ENCODE assay signal across 9 cellular contexts in genomic region chr7:95772298-95772770, GRCh38. TPM values are rescaled to one million over a fixed set of nuclear protein-coding genes. Genes with fewer than 3 reads are reported as not detected.
DNase-seq lines count a peak whose midpoint lies in the region; ATAC-seq, FAIRE-seq and TF ChIP-seq lines count a peak whose summit lies in the region.
"Had no signal": no experiment of that assay in that cellular context is flagged by ENCODE, and none has a peak within 500 bp of the region (broad histone marks: within the 10 kb centered on the region; RNA-seq: fewer than 3 reads in every experiment).

TSS of gene DYNC1I1 (plus strand) at chr7:95772554. CDS start at chr7:95804730, 32,176 bp downstream.

- no peak within 1 kb of the TSS for H3K27ac ChIP-seq in brain microvascular endothelial cell

- no peak for TF ChIP-seq CTCF in brain microvascular endothelial cell (IDR thresholded peaks at IDR 0.05; ENCODE audit: low read depth, low read length, missing control alignments)

- ATAC-seq in GM21737 (IDR thresholded peaks at IDR 0.05; ENCODE audit: unreplicated experiment) (peak; percentile 93), sciatic nerve (peak; percentile 90)

- in situ Hi-C loops in G401 (cut with HindIII; ENCODE audit: low sequenced_read_pairs) = no loop called here
- in situ Hi-C loops in brain microvascular endothelial cell (cut with HindIII; ENCODE audit: low pct_ligation_motif_present, low sequenced_read_pairs) = no loop called here

- no peaks in the 10 kb centered on the region for H3K36me3 ChIP-seq in brain microvascular endothelial cell (replicated peaks)

- H3K27me3 ChIP-seq in brain microvascular endothelial cell (replicated peaks) = no peaks in the 10 kb centered on the region

- no peaks in the 10 kb centered on the region for H3K9me3 ChIP-seq in iPS-18c (ENCODE audit: control insufficient read depth, insufficient read depth, low read length)

- intact Hi-C loops in sciatic nerve (cut with DNase I) = no loop called here

- no peak for FAIRE-seq in RCC 7860 (lab: Jason Lieb, UNC)
- FAIRE-seq: colon had no signal

- DNase-seq in G401 (ENCODE audit: low spot score) (peak; percentile 72), HuH-7 (ENCODE audit: low spot score) (peak; percentile 80), RCC 7860 (ENCODE audit: low spot score) (peak; percentile 75), brain microvascular endothelial cell (peak; percentile 49), sciatic nerve (ENCODE audit: low spot score) (peak; percentile 77), NK-92 (lab: John Stamatoyannopoulos, UW; ENCODE audit: unreplicated experiment) (no peak)

- peak within 1 kb of the TSS; percentile 69 for H3K4me3 ChIP-seq in brain microvascular endothelial cell (ENCODE audit: low read depth, low read length)
- peak within 1 kb of the TSS; percentile 76 for H3K4me3 ChIP-seq in iPS-18c (ENCODE audit: insufficient read depth, low read depth, low read length)

RNA-seq across cellular contexts. Expression of gene DYNC1I1, which starts in this region (rescaled TPM):
- total RNA-seq in G401 (2014; rRNA removed; shearing (Covaris generic)) = not detected in 2 replicates
- total RNA-seq in sciatic nerve = 4.3 TPM

Comparison
In these comparisons a context has a peak if more than half of its experiments do, and no peak if none do; other contexts are left out.
1. Peak in DNase-seq in G401; RNA of the gene not detected or under 1 TPM.